8 cellular contexts compared by ENCODE assay signal in genomic region chr1:167720965-167721616, GRCh38. TPM values are rescaled to one million over a fixed set of nuclear protein-coding genes. Genes with fewer than 3 reads are reported as not detected.
DNase-seq lines count a peak whose midpoint lies in the region; TF ChIP-seq lines count a peak whose summit lies in the region.

No MANE protein-coding gene starts in this region.

- H3K27me3 ChIP-seq in AG04450 (ENCODE audit: control insufficient read depth, insufficient read depth, low read length) (no peaks in the 10 kb centered on the region), hepatocyte (no peaks in the 10 kb centered on the region)

- TF ChIP-seq CTCF in AG04450 (IDR thresholded peaks at IDR 0.05; ENCODE audit: low read depth, low read length) (peak; percentile 61), GM12873 (IDR thresholded peaks at IDR 0.05; ENCODE audit: insufficient read depth, low read depth, low read length, missing control alignments) (peak; percentile 34), hepatocyte (IDR thresholded peaks at IDR 0.05; ENCODE audit: poor library complexity) (peak; percentile 37)

- CTCF ChIA-PET in AG04450 (lab: Charles Lee), result interaction anchor here (0.9 to 1.8 kb wide), 4 partner anchors 28 to 425 kb away, joined by 3 to 7 read pairs (median 3); no protein-coding TSS in a partner anchor

- H3K4me3 ChIP-seq in AG04450 (ENCODE audit: low read depth, low read length), result peak overlapping the region; percentile 62
- H3K4me3 ChIP-seq in hepatocyte, result peak overlapping the region; percentile 94

- no peaks in the 10 kb centered on the region for H3K9me2 ChIP-seq in hepatocyte (replicated peaks; ENCODE audit: insufficient read depth)

- H3K36me3 ChIP-seq in hepatocyte (replicated peaks; ENCODE audit: insufficient read depth, low read depth), result no peaks in the 10 kb centered on the region

- peak overlapping the region; percentile 93 for H3K4me2 ChIP-seq in hepatocyte

- H3K27ac ChIP-seq in AG04450 (ENCODE audit: low read depth, low read length) (peak overlapping the region; percentile 66), hepatocyte (peak overlapping the region; percentile 97)

- POLR2A ChIA-PET in AG04450 (lab: Yijun Ruan, JAX), result interaction anchor here (0.5 to 1.5 kb wide), 4 partner anchors 71 to 215 kb away, joined by 3 to 15 read pairs (median 5); partner anchors contain the start of gene DCAF6

- H3K4me1 ChIP-seq in hepatocyte (ENCODE audit: insufficient read depth), result peaks cover 33% of the 10 kb centered on the region

- H2AFZ ChIP-seq in hepatocyte, result peak overlapping the region; percentile 95

- 22% methylated on average over 13 of the region's 13 CpGs for WGBS in hepatocyte (ENCODE audit: low lambda C conversion rate, missing lambda C conversion rate)

- H3K79me2 ChIP-seq in hepatocyte, result peaks cover 40% of the 10 kb centered on the region

- DNase-seq in AG04450 (ENCODE audit: low read depth, low spot score) (no peak), NCI-H526 (lab: John Stamatoyannopoulos, UW) (peak; percentile 37 to 53), astrocyte of the hippocampus (ENCODE audit: low read depth, low spot score) (peak; percentile 70), hepatocyte (ENCODE audit: low spot score) (peak; percentile 46), renal cortical epithelial cell (ENCODE audit: low read depth) (peak; percentile 66), ureter (ENCODE audit: low spot score) (no peak)
- no peak for DNase-seq in activated CD8-positive, alpha-beta memory T cell treated with anti-CD3 and anti-CD28 coated beads, Interleukin-2, amount 50 U/mL, for 4 hours

- H3K9me3 ChIP-seq in AG04450 (ENCODE audit: control insufficient read depth, insufficient read depth, low read length) (no peaks in the 10 kb centered on the region; the same call in 1 of the 2 replicates), hepatocyte (ENCODE audit: low read depth) (no peaks in the 10 kb centered on the region)

- peaks cover 33% of the 10 kb centered on the region for H4K20me1 ChIP-seq in hepatocyte (ENCODE audit: insufficient read depth, poor library complexity, severe bottlenecking)

RNA-seq across cellular contexts. Expression of gene MPZL1, which starts 0.7 kb away (rescaled TPM):
- polyA plus RNA-seq in AG04450 (2011; rRNA removed) (144 and 198 TPM in 2 replicates), hepatocyte (202 and 245 TPM in 2 replicates)
- 82.1 and 111 TPM in 2 replicates for polyA minus RNA-seq in AG04450 (2011; rRNA and poly(A)+ RNA removed)
- total RNA-seq in hepatocyte (147 and 176 TPM in 2 replicates), renal cortical epithelial cell (133 and 183 TPM in 2 replicates), ureter (99.4 TPM)

Comparison
In these comparisons a context has a peak if more than half of its experiments do, and no peak if none do; other contexts are left out.
1. DNase-seq: peak in NCI-H526 (2 of 2), astrocyte of the hippocampus (single experiment), hepatocyte (single experiment) and renal cortical epithelial cell (single experiment); none in AG04450 (single experiment), ureter (single experiment) and activated CD8-positive, alpha-beta memory T cell treated with anti-CD3 and anti-CD28 coated beads, Interleukin-2, amount 50 U/mL, for 4 hours (single experiment).
2. Peak in every context shown above with its lines, with median percentiles within 50 percentile points of each other: CTCF ChIP-seq.